8 cellular contexts compared by ENCODE assay signal in the genomic region with DNA sequence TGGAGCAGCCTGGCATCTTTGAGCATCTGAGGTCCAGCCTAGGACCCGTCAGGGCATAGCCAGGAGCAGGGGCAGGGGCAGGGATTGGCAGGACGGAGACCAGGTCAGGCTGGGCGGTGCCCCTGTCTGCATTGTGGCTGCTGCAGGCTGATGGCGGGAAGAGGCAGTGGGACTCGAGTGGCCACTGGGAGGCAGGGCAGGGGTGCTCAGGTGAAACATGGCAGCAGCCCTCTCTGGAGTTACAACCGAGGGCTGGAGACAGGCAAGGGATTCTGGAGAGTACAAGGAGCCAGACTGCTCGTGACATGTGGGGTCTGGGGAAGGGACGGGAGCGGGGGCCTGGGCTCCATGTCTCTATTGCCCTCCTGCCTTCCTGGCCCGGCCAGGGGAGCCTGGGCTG.
A peak's percentile ranks its signal among the peaks of the same experiment; 100 is the strongest.
DNase-seq lines count a peak whose midpoint lies in the region; ATAC-seq and TF ChIP-seq lines count a peak whose summit lies in the region.

No MANE protein-coding gene starts in this region.

- POLR2A ChIA-PET in A673 (lab: Charles Lee; ENCODE audit: low non-redundant PET), result no interaction called here

- BruUV-seq in A673 (replicated peaks; lab: Mats Ljungman, UMichigan), result no TSS peak

- H3K27me3 Mint-ChIP-seq in activated CD8-positive, alpha-beta memory T cell treated with anti-CD3 and anti-CD28 coated beads, Interleukin-2, amount 10 ng/mL, durations not matched to agents 7 days and 5 days, result peaks cover 5% of the 10 kb centered on the region

- DNase-seq in A673 (ENCODE audit: low spot score), result no peak
- no peak for DNase-seq in GM06990 (ENCODE audit: extremely low read depth, insufficient read length)
- DNase-seq in RPMI8226, result peak; percentile 49
- peak; percentile 33 to 41 for DNase-seq in heart right ventricle
- DNase-seq in activated CD8-positive, alpha-beta memory T cell treated with anti-CD3 and anti-CD28 coated beads, Interleukin-2, amount 10 ng/mL, durations not matched to agents 7 days and 5 days, result no peak
- no peak for DNase-seq in pons (ENCODE audit: low spot score)
- DNase-seq in activated effector memory CD4-positive, alpha-beta T cell treated with Interleukin-2 at 50 U/mL for 16 hours, result no peak

- no peaks in the 10 kb centered on the region for H3K27me3 ChIP-seq in A673 (replicated peaks; ENCODE audit: insufficient read depth, low read depth, low read length, poor library complexity)
- no peaks in the 10 kb centered on the region; the same call in 1 of the 2 replicates for H3K27me3 ChIP-seq in GM06990 (replicated peaks; ENCODE audit: control insufficient read depth, insufficient read depth, low read length)
- peaks cover 0 to 38% (median 32%) of the 10 kb centered on the region in 7 donors for H3K27me3 ChIP-seq in heart right ventricle

- H3K4me3 Mint-ChIP-seq in activated CD8-positive, alpha-beta memory T cell treated with anti-CD3 and anti-CD28 coated beads, Interleukin-2, amount 10 ng/mL, durations not matched to agents 7 days and 5 days, result no peak overlapping the region

- CTCF ChIA-PET in A673 (lab: Charles Lee), result no interaction called here
- CTCF ChIA-PET in activated CD8-positive, alpha-beta memory T cell treated with anti-CD3 and anti-CD28 coated beads, Interleukin-2, amount 10 ng/mL, durations not matched to agents 7 days and 5 days (lab: Charles Lee), result interaction anchor here (0.9 to 1.6 kb wide), 2 partner anchors 114 to 289 kb away, joined by 3 to 5 read pairs; no protein-coding TSS in a partner anchor

- H3K36me3 Mint-ChIP-seq in activated CD8-positive, alpha-beta memory T cell treated with anti-CD3 and anti-CD28 coated beads, Interleukin-2, amount 10 ng/mL, durations not matched to agents 7 days and 5 days, result no peaks in the 10 kb centered on the region

- peaks cover 24% of the 10 kb centered on the region for H3K4me1 Mint-ChIP-seq in activated CD8-positive, alpha-beta memory T cell treated with anti-CD3 and anti-CD28 coated beads, Interleukin-2, amount 10 ng/mL, durations not matched to agents 7 days and 5 days

- peak in 6 of 8 donors; percentile 35 to 74 (median 60) for ATAC-seq in heart right ventricle
- ATAC-seq in activated CD8-positive, alpha-beta memory T cell treated with anti-CD3 and anti-CD28 coated beads, Interleukin-2, amount 10 ng/mL, durations not matched to agents 7 days and 5 days, result no peak
- no peak for ATAC-seq in HG03095 (IDR thresholded peaks at IDR 0.05; ENCODE audit: unreplicated experiment)

- peaks cover 3% of the 10 kb centered on the region for H3K9me3 Mint-ChIP-seq in activated CD8-positive, alpha-beta memory T cell treated with anti-CD3 and anti-CD28 coated beads, Interleukin-2, amount 10 ng/mL, durations not matched to agents 7 days and 5 days (ENCODE audit: low read depth)

- TF ChIP-seq CTCF in A673 (conservative IDR thresholded peaks at IDR 0.05; ENCODE audit: low read depth, low read length) (peak; percentile 24; the same call in 1 of the 2 replicates), GM06990 (IDR thresholded peaks at IDR 0.05; ENCODE audit: insufficient read depth, low read length, poor library complexity, severe bottlenecking) (peak; percentile 2), heart right ventricle (IDR thresholded peaks at IDR 0.05) (peak in 8 of 9 donors; percentile 27 to 55 (median 40))

- peaks cover 4% of the 10 kb centered on the region for H3K9me3 ChIP-seq in A673 (ENCODE audit: low read depth, low read length, poor library complexity, severe bottlenecking)
- peaks cover 0 to 19% (median 10%) of the 10 kb centered on the region in 11 donors for H3K9me3 ChIP-seq in heart right ventricle

- H3K4me3 ChIP-seq in A673 (ENCODE audit: low read depth, low read length, poor library complexity, severe bottlenecking) (no peak overlapping the region), GM06990 (replicated peaks; ENCODE audit: low read depth, low read length) (no peak overlapping the region), heart right ventricle (no peak overlapping the region)

- no peaks in the 10 kb centered on the region for H3K4me1 ChIP-seq in A673 (ENCODE audit: insufficient read depth, low read length, poor library complexity, severe bottlenecking)
- H3K4me1 ChIP-seq in heart right ventricle, result peaks cover 0 to 8% (median 0%) of the 10 kb centered on the region in 9 donors

- H3K27ac ChIP-seq in A673 (ENCODE audit: low read depth, low read length, poor library complexity, severe bottlenecking), result no peak overlapping the region
- H3K27ac ChIP-seq in heart right ventricle, result no peak overlapping the region

- H3K36me3 ChIP-seq in A673 (ENCODE audit: insufficient read depth, low read length, poor library complexity, severe bottlenecking), result no peaks in the 10 kb centered on the region
- H3K36me3 ChIP-seq in GM06990 (ENCODE audit: control insufficient read depth, insufficient read depth, low read length), result no peaks in the 10 kb centered on the region
- no peaks in the 10 kb centered on the region for H3K36me3 ChIP-seq in heart right ventricle

- 51 to 58% methylated on average over 10 of the region's 10 CpGs for WGBS in heart right ventricle, 2 donors

- intact Hi-C loops in A673 (cut with micrococcal nuclease; ENCODE audit: unreplicated experiment) (no loop called here), heart right ventricle (cut with DNase I) (loop anchor here in 2 of 10 donors (5.0 to 10.0 kb wide), 2 partner anchors 397 to 400 kb away; no protein-coding TSS in a partner anchor)

- no peak overlapping the region for H3K27ac Mint-ChIP-seq in activated CD8-positive, alpha-beta memory T cell treated with anti-CD3 and anti-CD28 coated beads, Interleukin-2, amount 10 ng/mL, durations not matched to agents 7 days and 5 days

Comparison
In these comparisons a context has a peak if more than half of its experiments do, and no peak if none do; other contexts are left out.
1. DNase-seq: peak in RPMI8226 (single experiment) and heart right ventricle (2 of 2); none in A673 (single experiment), GM06990 (single experiment), activated CD8-positive, alpha-beta memory T cell treated with anti-CD3 and anti-CD28 coated beads, Interleukin-2, amount 10 ng/mL, durations not matched to agents 7 days and 5 days (single experiment), pons (single experiment) and activated effector memory CD4-positive, alpha-beta T cell treated with Interleukin-2 at 50 U/mL for 16 hours (single experiment).
2. ATAC-seq: peak in heart right ventricle (6 of 8); none in activated CD8-positive, alpha-beta memory T cell treated with anti-CD3 and anti-CD28 coated beads, Interleukin-2, amount 10 ng/mL, durations not matched to agents 7 days and 5 days (single experiment) and HG03095 (single experiment).
3. Peak in every context shown above with its lines, with median percentiles within 50 percentile points of each other: CTCF ChIP-seq.